In the genomic region with DNA sequence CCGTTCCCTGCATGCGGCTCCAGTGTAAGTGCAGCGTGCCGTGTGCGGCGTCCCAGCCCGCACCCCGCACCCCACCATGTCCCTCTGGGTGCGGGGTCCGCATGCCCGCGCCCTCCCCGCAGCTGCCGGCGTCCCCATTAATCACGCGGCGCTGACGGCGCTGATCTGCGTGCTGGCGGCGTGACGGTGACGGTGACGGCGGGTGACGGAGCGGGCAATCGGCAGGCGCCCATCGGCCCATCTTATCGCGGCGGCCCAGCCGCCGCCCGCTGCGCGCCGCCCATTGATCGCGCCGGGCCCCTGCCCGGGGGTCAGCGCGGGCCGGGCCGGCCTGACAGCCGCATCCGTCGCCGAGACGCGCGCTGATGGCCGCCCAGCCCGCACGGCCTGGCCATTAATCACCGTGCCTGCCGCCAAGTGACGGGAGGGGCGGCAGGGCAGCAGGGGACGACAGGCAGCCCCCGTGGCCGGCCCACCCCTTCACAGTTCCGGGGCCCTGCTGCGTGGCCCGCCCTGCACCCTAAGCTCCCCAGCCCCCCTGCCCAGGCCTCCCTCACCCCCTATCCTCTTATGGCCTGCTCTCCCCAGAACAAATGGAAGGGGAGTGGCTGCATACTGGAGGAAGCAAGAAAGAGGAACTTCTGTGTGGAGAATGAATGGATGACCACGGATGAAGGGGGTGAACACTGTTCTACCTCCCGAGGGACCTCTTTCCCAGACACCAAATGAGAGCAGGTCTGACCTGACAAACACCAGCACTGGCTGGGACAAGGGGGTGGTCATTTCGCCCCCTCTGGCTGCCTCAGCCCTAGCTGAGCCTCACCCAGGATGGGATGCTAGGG, we compare ENCODE assay signal across 1 cellular context.
TF ChIP-seq lines count a peak whose summit lies in the region.

No MANE protein-coding gene starts in this region.

TF ChIP-seq in GM12878, 131 proteins besides CTCF, POLR2A, EP300 and RAD21 (continued from another document):
- TF ChIP-seq, protein P1, sequence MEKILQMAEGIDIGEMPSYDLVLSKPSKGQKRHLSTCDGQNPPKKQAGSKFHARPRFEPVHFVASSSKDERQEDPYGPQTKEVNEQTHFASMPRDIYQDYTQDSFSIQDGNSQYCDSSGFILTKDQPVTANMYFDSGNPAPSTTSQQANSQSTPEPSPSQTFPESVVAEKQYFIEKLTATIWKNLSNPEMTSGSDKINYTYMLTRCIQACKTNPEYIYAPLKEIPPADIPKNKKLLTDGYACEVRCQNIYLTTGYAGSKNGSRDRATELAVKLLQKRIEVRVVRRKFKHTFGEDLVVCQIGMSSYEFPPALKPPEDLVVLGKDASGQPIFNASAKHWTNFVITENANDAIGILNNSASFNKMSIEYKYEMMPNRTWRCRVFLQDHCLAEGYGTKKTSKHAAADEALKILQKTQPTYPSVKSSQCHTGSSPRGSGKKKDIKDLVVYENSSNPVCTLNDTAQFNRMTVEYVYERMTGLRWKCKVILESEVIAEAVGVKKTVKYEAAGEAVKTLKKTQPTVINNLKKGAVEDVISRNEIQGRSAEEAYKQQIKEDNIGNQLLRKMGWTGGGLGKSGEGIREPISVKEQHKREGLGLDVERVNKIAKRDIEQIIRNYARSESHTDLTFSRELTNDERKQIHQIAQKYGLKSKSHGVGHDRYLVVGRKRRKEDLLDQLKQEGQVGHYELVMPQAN (conservative IDR thresholded peaks at IDR 0.05) = no peak
- TF ChIP-seq CREM (IDR thresholded peaks at IDR 0.05; ENCODE audit: low read depth) (no peak), TARDBP (IDR thresholded peaks at IDR 0.05; ENCODE audit: borderline replicate concordance) (no peak), CHD1 (IDR thresholded peaks at IDR 0.05; ENCODE audit: low read depth, low read length) (no peak), MEF2B (IDR thresholded peaks at IDR 0.05; ENCODE audit: partially characterized antibody, poor library complexity, severe bottlenecking) (no peak)
- TF ChIP-seq, protein P2, sequence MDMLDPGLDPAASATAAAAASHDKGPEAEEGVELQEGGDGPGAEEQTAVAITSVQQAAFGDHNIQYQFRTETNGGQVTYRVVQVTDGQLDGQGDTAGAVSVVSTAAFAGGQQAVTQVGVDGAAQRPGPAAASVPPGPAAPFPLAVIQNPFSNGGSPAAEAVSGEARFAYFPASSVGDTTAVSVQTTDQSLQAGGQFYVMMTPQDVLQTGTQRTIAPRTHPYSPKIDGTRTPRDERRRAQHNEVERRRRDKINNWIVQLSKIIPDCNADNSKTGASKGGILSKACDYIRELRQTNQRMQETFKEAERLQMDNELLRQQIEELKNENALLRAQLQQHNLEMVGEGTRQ (IDR thresholded peaks at IDR 0.05; ENCODE audit: borderline replicate concordance, low read depth, low read length) = no peak
